23 cellular contexts compared by ENCODE assay signal in genomic region chr10:117626228-117626627, GRCh38.
"Had no signal": no experiment of that assay in that cellular context is flagged by ENCODE, and none has a peak within 500 bp of the region (broad histone marks: within the 10 kb centered on the region; RNA-seq: fewer than 3 reads in every experiment).

No MANE protein-coding gene starts in this region.

- H3K27me3 ChIP-seq: SJSA1 had no signal

- H3K4me1 ChIP-seq: SJSA1 had no signal

- H3K27ac ChIP-seq: HL-60, KMS-11, SJSA1, SK-N-MC had no signal

- H3K9me3 Mint-ChIP-seq: IgD-negative memory B cell had no signal

- ATAC-seq: K562 had no signal

- H3K36me3 ChIP-seq: SJSA1 had no signal

- H3K4me3 Mint-ChIP-seq: IgD-negative memory B cell had no signal

- H3K4me1 Mint-ChIP-seq: IgD-negative memory B cell had no signal

- H3K4me3 ChIP-seq: K562, SJSA1, SK-N-MC had no signal

- H3K27ac Mint-ChIP-seq: IgD-negative memory B cell had no signal

- DNase-seq: Kasumi-1, MM.1S, NCI-H1048, NCI-H1105, NCI-H1417, NCI-H146, NCI-H1694 treated with DMSO at 0.1 percent for 48 hours, NCI-H1930, NCI-H2081, NCI-H2107, NCI-H2227 treated with DMSO at 0.1 percent for 48 hours, NCI-H524, NCI-H526 treated with DMSO at 0.1 percent for 48 hours, NCI-H774, Right ventricle myocardium superior, RPMI8226, SIG-M5 had no signal

- H3K36me3 Mint-ChIP-seq: IgD-negative memory B cell had no signal

- H3K9me3 ChIP-seq: SJSA1 had no signal
